ENCODE assay signal across 15 cellular contexts in genomic region chr5:91875133-91875779, GRCh38.
DNase-seq lines count a peak whose midpoint lies in the region; ATAC-seq, FAIRE-seq and TF ChIP-seq lines count a peak whose summit lies in the region.
"Had no signal": no experiment of that assay in that cellular context is flagged by ENCODE, and none has a peak within 500 bp of the region (broad histone marks: within the 10 kb centered on the region; RNA-seq: fewer than 3 reads in every experiment).

No MANE protein-coding gene starts in this region.

- TF ChIP-seq POLR2A in IMR-90 (IDR thresholded peaks at IDR 0.05; ENCODE audit: low read depth, low read length): no peak
- TF ChIP-seq POLR2A in HepG2 (IDR thresholded peaks at IDR 0.05; ENCODE audit: insufficient read depth in 1 of 2, low read depth in 2 of 2, low read length in 2 of 2): no peak

- TF ChIP-seq CTCF in IMR-90 (conservative IDR thresholded peaks at IDR 0.05; ENCODE audit: low read depth, low read length): no peak
- no peak for TF ChIP-seq CTCF in PC-3 (conservative IDR thresholded peaks at IDR 0.05; ENCODE audit: low read depth, low read length)
- no peak for TF ChIP-seq CTCF in fibroblast of mammary gland (conservative IDR thresholded peaks at IDR 0.05; ENCODE audit: control insufficient read depth, insufficient read depth, low read depth, low read length)
- no peak for TF ChIP-seq CTCF in endothelial cell (IDR thresholded peaks at IDR 0.05; ENCODE audit: unreplicated experiment)
- TF ChIP-seq CTCF in HepG2 (CRISPR knock-in tag; IDR thresholded peaks at IDR 0.05): no peak

- H3K36me3 Mint-ChIP-seq in endothelial cell (ENCODE audit: low read depth, unreplicated experiment): no peaks in the 10 kb centered on the region

- no peaks in the 10 kb centered on the region for H3K9me2 ChIP-seq in PC-3 (replicated peaks; ENCODE audit: low read length)

- TF ChIP-seq RAD21 in IMR-90 (IDR thresholded peaks at IDR 0.05; ENCODE audit: low read length) (no peak), HepG2 (CRISPR knock-in tag; IDR thresholded peaks at IDR 0.05) (no peak)

- no peaks in the 10 kb centered on the region for H3F3A ChIP-seq in PC-3 (ENCODE audit: low read length, unreplicated experiment)

- in situ Hi-C loops in IMR-90 (cut with MboI; ENCODE audit: low sequenced_read_pairs): no loop called here
- in situ Hi-C loops in HepG2 (cut with HindIII; ENCODE audit: extremely low pct_ligation_motif_present, low pct_unique_long_range_greater_than_20kb): no loop called here

- no peak for DNase-seq in IMR-90
- peak; percentile 19 for DNase-seq in PC-3
- DNase-seq in fibroblast of mammary gland (ENCODE audit: low read depth): peak; percentile 29
- DNase-seq in cerebellar nuclear complex (lab: John Stamatoyannopoulos, UW): no peak
- DNase-seq in endothelial cell (ENCODE audit: low spot score): no peak
- DNase-seq in DMS53 (lab: John Stamatoyannopoulos, UW): no peak
- DNase-seq in HepG2 (ENCODE audit: low spot score): no peak
- DNase-seq: C1 segment of cervical spinal cord, NCI-H1417 treated with DMSO at 0.1 percent for 48 hours, NCI-H1930, NCI-H510A, Peyer's patch had no signal

- peak overlapping the region; percentile 40; the same call in 1 of the 2 replicates for H3K4me2 ChIP-seq in IMR-90 (ENCODE audit: low read depth, low read length)
- H3K4me2 ChIP-seq in PC-3 (ENCODE audit: low read length): peak overlapping the region; percentile 9; the same call in 1 of the 2 replicates
- H3K4me2 ChIP-seq in HepG2 (ENCODE audit: low read depth, low read length): no peak overlapping the region

- H4K20me1 ChIP-seq in IMR-90 (ENCODE audit: insufficient read depth, low read length) (no peaks in the 10 kb centered on the region), PC-3 (ENCODE audit: low read length) (no peaks in the 10 kb centered on the region), HepG2 (ENCODE audit: insufficient read depth, low read length) (no peaks in the 10 kb centered on the region)

- no CpG with 5 or more reads among the region's 9 CpGs for WGBS in IMR-90 (ENCODE audit: extremely low coverage in 2 of 2, insufficient read length in 1 of 2), 2 experiments
- WGBS in HepG2 (ENCODE audit: low lambda C conversion rate): 17% methylated on average over 9 of the region's 9 CpGs

- no peak overlapping the region for H3K9ac ChIP-seq in IMR-90 (ENCODE audit: low read depth, low read length)
- H3K9ac ChIP-seq in PC-3 (ENCODE audit: low read length): no peak overlapping the region
- H3K9ac ChIP-seq in HepG2 (ENCODE audit: insufficient read depth, low read depth, low read length): no peak overlapping the region

- H3K79me1 ChIP-seq in IMR-90 (ENCODE audit: low read depth in 1 of 2, low read length in 2 of 2): no peaks in the 10 kb centered on the region

- no peak overlapping the region for H2BK15ac ChIP-seq in IMR-90 (ENCODE audit: low read depth, low read length)

- H3K79me2 ChIP-seq in ACC112 (ENCODE audit: control insufficient read depth, insufficient read depth, low read length, unreplicated experiment): no peaks in the 10 kb centered on the region
- no peaks in the 10 kb centered on the region for H3K79me2 ChIP-seq in PC-3 (ENCODE audit: low read length)
- no peaks in the 10 kb centered on the region for H3K79me2 ChIP-seq in HepG2 (ENCODE audit: insufficient read depth, low read length)

- H3K56ac ChIP-seq in IMR-90 (ENCODE audit: extremely low read depth, insufficient read depth, low read length): no peak overlapping the region

- H4K5ac ChIP-seq in IMR-90 (ENCODE audit: low read depth, low read length): no peak overlapping the region

- no peak for TF ChIP-seq EP300 in HepG2 (IDR thresholded peaks at IDR 0.05; ENCODE audit: low read depth in 2 of 2, low read length in 2 of 2)
- TF ChIP-seq EP300 in HepG2 (CRISPR knock-in tag; IDR thresholded peaks at IDR 0.05; ENCODE audit: borderline replicate concordance): no peak

- no peak overlapping the region for H2BK20ac ChIP-seq in IMR-90 (ENCODE audit: low read depth, low read length)

- no peak overlapping the region for H3K23ac ChIP-seq in IMR-90 (ENCODE audit: low read depth, low read length)

- peak overlapping the region; percentile 54 for H3K4me3 ChIP-seq in ACC112 (ENCODE audit: low read depth, low read length)
- H3K4me3 ChIP-seq in IMR-90 (ENCODE audit: insufficient read depth, low read depth, low read length): no peak overlapping the region
- no peak overlapping the region for H3K4me3 ChIP-seq in PC-3 (ENCODE audit: low read length)
- no peak overlapping the region for H3K4me3 ChIP-seq in fibroblast of mammary gland (ENCODE audit: control insufficient read depth, low read depth, low read length)
- H3K4me3 ChIP-seq in HepG2 (replicated peaks in 1 of 3; ENCODE audit: insufficient read depth in 1 of 3, low read depth in 2 of 3, low read length in 3 of 3): no peak overlapping the region
- H3K4me3 ChIP-seq: K562, Peyer's patch had no signal

- no peaks in the 10 kb centered on the region for H3K27me3 ChIP-seq in ACC112 (ENCODE audit: insufficient read depth, low read length)
- no peaks in the 10 kb centered on the region for H3K27me3 ChIP-seq in IMR-90 (ENCODE audit: control insufficient read depth, insufficient read depth, low read length)
- H3K27me3 ChIP-seq in PC-3 (ENCODE audit: low read length): peaks cover 31% of the 10 kb centered on the region
- H3K27me3 ChIP-seq in HepG2 (ENCODE audit: control insufficient read depth in 1 of 2, insufficient read depth in 2 of 2, low read length in 2 of 2): no peaks in the 10 kb centered on the region; a peak in 1 of 5 replicates
- H3K27me3 ChIP-seq: Peyer's patch had no signal

- H3K36me3 ChIP-seq in ACC112 (ENCODE audit: insufficient read depth, low read length) (no peaks in the 10 kb centered on the region), IMR-90 (ENCODE audit: control insufficient read depth, insufficient read depth, low read length) (no peaks in the 10 kb centered on the region), PC-3 (ENCODE audit: low read depth, low read length) (no peaks in the 10 kb centered on the region), HepG2 (replicated peaks in 1 of 2; ENCODE audit: control insufficient read depth in 1 of 2, insufficient read depth in 2 of 2, low read length in 2 of 2) (no peaks in the 10 kb centered on the region)
- H3K36me3 ChIP-seq: Peyer's patch had no signal

- no peak overlapping the region for H2BK5ac ChIP-seq in IMR-90 (ENCODE audit: low read depth, low read length, poor library complexity, severe bottlenecking)

- no peak overlapping the region for H3K4ac ChIP-seq in IMR-90 (ENCODE audit: low read depth, low read length)

- dilution Hi-C loops in IMR-90 (cut with HindIII; ENCODE audit: low sequenced_read_pairs, unreplicated experiment): no loop called here

- H2AK5ac ChIP-seq in IMR-90 (ENCODE audit: low read depth, low read length): no peak overlapping the region

- H4K8ac ChIP-seq in IMR-90 (ENCODE audit: low read depth in 2 of 2, low read length in 2 of 2): no peak overlapping the region

- H3K18ac ChIP-seq in IMR-90 (ENCODE audit: low read depth, low read length): no peak overlapping the region

- CTCF ChIA-PET in IMR-90 (lab: Yijun Ruan, JAX): interaction anchor here (0.6 kb wide), 1 partner anchor 1256 kb away, joined by 3 read pairs; no protein-coding TSS in a partner anchor
- CTCF ChIA-PET in PC-3 (lab: Charles Lee): interaction anchor here (0.5 to 1.0 kb wide), 2 partner anchors 233 to 1745 kb away, joined by 3 to 6 read pairs; no protein-coding TSS in a partner anchor
- CTCF ChIA-PET in HepG2 (lab: Yijun Ruan, JAX; ENCODE audit: low intra/inter-chr PET ratio, low total read pairs): no interaction called here

- H3K4me1 Mint-ChIP-seq in endothelial cell (ENCODE audit: unreplicated experiment): peaks cover 5% of the 10 kb centered on the region

- no peak overlapping the region for H2BK120ac ChIP-seq in IMR-90 (ENCODE audit: low read depth, low read length)

- H3K4me1 ChIP-seq in ACC112 (ENCODE audit: control insufficient read depth, insufficient read depth, low read length, unreplicated experiment) (no peaks in the 10 kb centered on the region), IMR-90 (ENCODE audit: control insufficient read depth, insufficient read depth, low read length) (no peaks in the 10 kb centered on the region), PC-3 (ENCODE audit: insufficient read depth, low read length) (no peaks in the 10 kb centered on the region), HepG2 (ENCODE audit: insufficient read depth, low read length) (no peaks in the 10 kb centered on the region)
- H3K4me1 ChIP-seq: Peyer's patch had no signal

- H3K4me3 Mint-ChIP-seq in endothelial cell (ENCODE audit: unreplicated experiment): no peak overlapping the region

- no peak overlapping the region for H4K91ac ChIP-seq in IMR-90 (ENCODE audit: insufficient read depth, low read depth, low read length)

- no peak overlapping the region for H3K14ac ChIP-seq in IMR-90 (replicated peaks; ENCODE audit: low read depth, low read length)

- no peaks in the 10 kb centered on the region for H3K27me3 Mint-ChIP-seq in endothelial cell (ENCODE audit: unreplicated experiment)

- no peaks in the 10 kb centered on the region for H3K9me1 ChIP-seq in IMR-90 (ENCODE audit: insufficient read depth, low read length)

- peak overlapping the region; percentile 40 for H2AFZ ChIP-seq in ACC112 (ENCODE audit: low read length, unreplicated experiment)
- H2AFZ ChIP-seq in IMR-90 (replicated peaks; ENCODE audit: low read length, poor library complexity): no peak overlapping the region
- 0 out of 2 replicates have a peak overlapping the region, but pooled peaks have one; percentile 2 for H2AFZ ChIP-seq in PC-3 (ENCODE audit: low read length)
- no peak overlapping the region for H2AFZ ChIP-seq in HepG2 (ENCODE audit: low read length)

- H3K27ac ChIP-seq in ACC112 (ENCODE audit: low read depth, low read length) (no peak overlapping the region), IMR-90 (ENCODE audit: insufficient read depth, low read length) (no peak overlapping the region), PC-3 (ENCODE audit: low read length) (no peak overlapping the region), HepG2 (ENCODE audit: extremely low read length, insufficient read depth, low read length) (no peak overlapping the region)
- H3K27ac ChIP-seq: Peyer's patch had no signal

- intact Hi-C loops in IMR-90 (cut with micrococcal nuclease): no loop called here
- intact Hi-C loops in PC-3 (cut with micrococcal nuclease): no loop called here
- intact Hi-C loops in HepG2 (cut with micrococcal nuclease; ENCODE audit: unreplicated experiment): no loop called here

- H2AK9ac ChIP-seq in IMR-90 (replicated peaks; ENCODE audit: low read depth, low read length, poor library complexity): no peak overlapping the region

- H3K9me3 ChIP-seq in IMR-90 (ENCODE audit: control insufficient read depth, insufficient read depth, low read length) (no peaks in the 10 kb centered on the region), PC-3 (ENCODE audit: low read length) (no peaks in the 10 kb centered on the region), HepG2 (ENCODE audit: low read length) (no peaks in the 10 kb centered on the region)

- POLR2A ChIA-PET in IMR-90 (lab: Charles Lee; ENCODE audit: unreplicated experiment) (no interaction called here), PC-3 (lab: Charles Lee; ENCODE audit: unreplicated experiment) (no interaction called here), HepG2 (lab: Yijun Ruan, JAX) (no interaction called here)

- H3K9me3 Mint-ChIP-seq in endothelial cell (ENCODE audit: unreplicated experiment): no peaks in the 10 kb centered on the region

- no peak overlapping the region for H3K27ac Mint-ChIP-seq in endothelial cell (ENCODE audit: unreplicated experiment)

- BruUV-seq in IMR-90 (replicated peaks; lab: Mats Ljungman, UMichigan): no TSS peak
- no TSS peak for BruUV-seq in PC-3 (replicated peaks; lab: Mats Ljungman, UMichigan)
- BruUV-seq in HepG2 (replicated peaks; lab: Mats Ljungman, UMichigan): no TSS peak

- FAIRE-seq in HepG2 (lab: Jason Lieb, UNC): no peak
- FAIRE-seq: K562 had no signal

- ATAC-seq in IMR-90 (ENCODE audit: low read depth): no peak; the same call in 1 of the 2 replicates
- ATAC-seq in PC-3: peak; percentile 18; the same call in 1 of the 2 replicates
- ATAC-seq in HepG2: no peak
- ATAC-seq: K562, Right ventricle myocardium inferior had no signal

Comparison
In these comparisons a context has a peak if more than half of its experiments do, and no peak if none do; other contexts are left out.
1. H2AFZ ChIP-seq: peak in ACC112 (single experiment) and PC-3 (single experiment); none in IMR-90 (single experiment) and HepG2 (single experiment).
2. DNase-seq: peak in PC-3 (single experiment) and fibroblast of mammary gland (single experiment); none in IMR-90 (single experiment), cerebellar nuclear complex (0 of 2), endothelial cell (single experiment), DMS53 (single experiment) and HepG2 (single experiment).